1 cellular context compared by ENCODE assay signal in the genomic region with DNA sequence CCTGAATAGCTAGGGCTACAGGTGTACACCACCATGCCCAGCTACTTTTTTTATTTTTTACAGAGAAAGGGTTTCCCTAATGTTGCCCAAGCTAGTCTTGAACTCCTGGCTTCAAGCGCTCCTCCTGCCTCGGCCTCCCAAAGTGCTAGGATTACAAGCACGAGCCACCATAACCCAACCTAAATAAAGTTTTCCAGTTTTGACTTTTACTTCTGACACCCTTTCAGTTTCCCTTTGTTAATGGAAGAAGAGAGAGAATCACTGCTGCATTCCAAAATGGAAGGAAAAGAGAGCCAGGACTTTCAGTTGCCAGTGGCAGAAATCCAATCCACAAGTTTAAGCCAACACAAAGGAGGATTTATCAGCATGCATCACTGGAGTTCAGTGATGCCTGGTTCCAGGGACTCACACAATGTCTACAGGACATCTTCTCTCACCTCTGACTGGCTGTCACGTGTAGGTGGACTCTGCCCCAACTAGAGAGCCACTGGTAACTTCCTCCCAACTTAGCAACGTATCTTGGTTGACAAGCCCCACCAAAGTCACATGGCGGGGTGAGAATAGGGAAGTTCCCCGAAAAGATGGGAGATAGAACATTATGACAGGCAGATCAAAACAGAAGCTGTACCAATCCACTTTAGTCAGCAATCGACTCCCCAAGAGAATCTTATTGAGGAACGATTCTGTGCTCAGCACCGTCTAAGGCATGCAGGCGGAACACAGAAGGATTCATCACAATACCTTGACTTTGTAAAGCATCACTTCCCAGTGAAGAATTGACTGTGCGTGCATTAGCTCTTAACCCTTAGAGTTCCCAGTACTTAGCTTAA.
TF ChIP-seq lines count a peak whose summit lies in the region.

No MANE protein-coding gene starts in this region.

TF ChIP-seq in HepG2, 621 proteins besides CTCF, POLR2A, EP300 and RAD21 (continued from another document):
- TF ChIP-seq MTF2 (CRISPR knock-in tag; IDR thresholded peaks at IDR 0.05; ENCODE audit: borderline replicate concordance) (no peak), ZIK1 (CRISPR knock-in tag; IDR thresholded peaks at IDR 0.05; ENCODE audit: borderline replicate concordance, low read depth) (no peak), DBP (CRISPR knock-in tag; IDR thresholded peaks at IDR 0.05; ENCODE audit: not compliant biosample characterization) (no peak), GTF2F1 (IDR thresholded peaks at IDR 0.05; ENCODE audit: low read length) (no peak), ZMAT5 (CRISPR knock-in tag; IDR thresholded peaks at IDR 0.05; ENCODE audit: borderline replicate concordance, low read depth) (no peak), ZNF768 (CRISPR knock-in tag; IDR thresholded peaks at IDR 0.05) (no peak), ZNF619 (CRISPR knock-in tag; IDR thresholded peaks at IDR 0.05) (no peak), ZNF24 (IDR thresholded peaks at IDR 0.05) (no peak), ZNF878 (CRISPR knock-in tag; IDR thresholded peaks at IDR 0.05) (no peak)
